In the genomic region with DNA sequence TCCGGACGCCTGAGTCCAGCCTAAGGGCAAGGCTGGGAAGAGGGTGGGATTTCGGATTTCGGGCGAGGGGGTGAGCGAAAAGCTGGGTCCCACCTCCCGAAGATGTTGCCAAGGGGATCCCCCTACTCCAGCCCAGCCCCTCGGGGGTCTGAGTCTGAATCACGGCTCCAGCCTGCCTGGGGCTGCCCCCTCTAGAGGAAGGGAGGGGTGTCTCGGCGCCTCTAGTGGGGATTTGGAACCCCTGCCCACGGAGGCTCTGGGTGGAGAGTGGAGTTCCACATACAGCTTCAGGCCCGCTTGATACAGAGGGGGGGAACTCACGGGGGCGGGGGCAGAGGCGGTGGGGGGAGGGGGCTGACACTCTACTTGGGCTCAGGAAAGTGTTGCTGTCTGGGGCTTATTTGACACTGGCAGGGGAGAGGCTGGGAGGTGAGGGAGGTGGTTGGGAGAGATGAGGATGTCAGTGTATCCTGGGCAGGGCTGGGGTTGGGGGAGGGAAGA, we compare ENCODE assay signal across 8 cellular contexts. TPM values are rescaled to one million over a fixed set of nuclear protein-coding genes. Genes with fewer than 3 reads are reported as not detected.
A peak's percentile ranks its signal among the peaks of the same experiment; 100 is the strongest.
DNase-seq lines count a peak whose midpoint lies in the region; ATAC-seq and TF ChIP-seq lines count a peak whose summit lies in the region.
"Had no signal": no experiment of that assay in that cellular context is flagged by ENCODE, and none has a peak within 500 bp of the region (broad histone marks: within the 10 kb centered on the region; RNA-seq: fewer than 3 reads in every experiment).

No MANE protein-coding gene starts in this region.

- no peaks in the 10 kb centered on the region for H3K36me3 ChIP-seq in KOPT-K1 (ENCODE audit: insufficient read depth, low read length)
- no peaks in the 10 kb centered on the region for H3K36me3 ChIP-seq in lower lobe of right lung
- no peaks in the 10 kb centered on the region for H3K36me3 ChIP-seq in thymus (ENCODE audit: control insufficient read depth, insufficient read depth)

- TF ChIP-seq CTCF in coronary artery (IDR thresholded peaks at IDR 0.05) (no peak), lower lobe of right lung (IDR thresholded peaks at IDR 0.05) (no peak)

- peak; percentile 55 to 56 for ATAC-seq in lower lobe of right lung
- ATAC-seq in GM21717 (IDR thresholded peaks at IDR 0.05; ENCODE audit: unreplicated experiment), result no peak

- H3K27me3 ChIP-seq in lower lobe of right lung (ENCODE audit: low read depth) (peaks cover 19% of the 10 kb centered on the region), thymus (ENCODE audit: control insufficient read depth, insufficient read depth) (no peaks in the 10 kb centered on the region)

- H3K4me1 ChIP-seq in lower lobe of right lung, result peaks cover 18% of the 10 kb centered on the region
- peaks cover 5% of the 10 kb centered on the region for H3K4me1 ChIP-seq in thymus (ENCODE audit: control insufficient read depth, insufficient read depth, low read length)

- H3K27ac ChIP-seq in KOPT-K1 (ENCODE audit: low read depth, low read length, poor library complexity, severe bottlenecking), result peak overlapping the region; percentile 67
- H3K27ac ChIP-seq in coronary artery, result peak overlapping the region; percentile 94 to 98
- H3K27ac ChIP-seq in lower lobe of right lung, result peak overlapping the region; percentile 87
- H3K27ac ChIP-seq in thymus (ENCODE audit: low read depth), result peak overlapping the region; percentile 8

- H3K4me3 ChIP-seq in coronary artery, result peak overlapping the region; percentile 96
- H3K4me3 ChIP-seq in lower lobe of right lung, result peak overlapping the region; percentile 80
- peak overlapping the region; percentile 82 for H3K4me3 ChIP-seq in thymus (ENCODE audit: low read length)

- 8% methylated on average over 16 of the region's 16 CpGs for WGBS in thymus

- DNase-seq in coronary artery (ENCODE audit: low spot score) (no peak), lower lobe of right lung (no peak), NCI-H1417 treated with DMSO at 0.1 percent for 48 hours (lab: John Stamatoyannopoulos, UW) (no peak), SIG-M5 (lab: John Stamatoyannopoulos, UW) (no peak)
- DNase-seq: NCI-H345 had no signal

- intact Hi-C loops in lower lobe of right lung (cut with DNase I), result loop anchor here (10.0 kb wide), 1 partner anchor 101 kb away; no protein-coding TSS in a partner anchor

- H3K9me3 ChIP-seq in KOPT-K1 (ENCODE audit: insufficient read depth, low read length, poor library complexity, severe bottlenecking), result no peaks in the 10 kb centered on the region
- no peaks in the 10 kb centered on the region for H3K9me3 ChIP-seq in lower lobe of right lung
- no peaks in the 10 kb centered on the region for H3K9me3 ChIP-seq in thymus (ENCODE audit: control insufficient read depth)

RNA-seq across cellular contexts. Expression of a gene that starts 0.7 kb away (rescaled TPM):
- 26.9 TPM for total RNA-seq in lower lobe of right lung
- polyA plus RNA-seq in thymus, result 3.4 TPM

Comparison
In these comparisons a context has a peak if more than half of its experiments do, and no peak if none do; other contexts are left out.
1. H3K27ac ChIP-seq: peak in every context shown above with its lines; median percentile 96 in coronary artery; 87 in lower lobe of right lung; 67 in KOPT-K1; 8 in thymus.